ENCODE assay signal across 18 cellular contexts in the genomic region with DNA sequence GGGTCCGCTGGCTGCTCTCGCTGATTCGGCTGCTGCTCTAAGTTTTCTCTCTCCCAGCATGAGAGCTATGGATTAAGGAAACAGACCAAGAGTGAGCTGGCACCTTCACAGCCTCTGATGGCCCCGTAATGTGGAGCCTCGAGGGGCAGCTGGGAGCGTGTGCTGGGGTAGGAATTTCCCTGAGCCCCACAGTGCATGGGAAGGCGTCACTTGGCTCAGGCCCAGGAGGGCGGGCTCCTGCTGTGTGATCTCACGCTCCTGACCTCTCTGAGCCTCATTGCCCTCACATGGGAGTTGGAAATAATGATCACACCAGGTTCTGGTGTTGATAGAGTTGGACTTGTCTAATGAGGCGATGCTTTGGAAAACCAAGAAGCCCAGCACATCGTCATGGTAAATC.
DNase-seq lines count a peak whose midpoint lies in the region; ATAC-seq lines count a peak whose summit lies in the region.
"Had no signal": no experiment of that assay in that cellular context is flagged by ENCODE, and none has a peak within 500 bp of the region (broad histone marks: within the 10 kb centered on the region; RNA-seq: fewer than 3 reads in every experiment).

No MANE protein-coding gene starts in this region.

- H3K9me3 Mint-ChIP-seq in stimulated activated naive CD8-positive, alpha-beta T cell treated with anti-CD3 and anti-CD28 coated beads, Interleukin-15, amount 100 ng/mL, for 72 hours = peaks cover 0 to 4% of the 10 kb centered on the region in 2 donors
- no peaks in the 10 kb centered on the region for H3K9me3 Mint-ChIP-seq in activated T-helper 17 cell treated with anti-CD3 and anti-CD28 coated beads, Interleukin-2, amount 50 U/mL, for 72 hours

- H3K36me3 Mint-ChIP-seq in activated T-helper 17 cell treated with anti-CD3 and anti-CD28 coated beads, Interleukin-2, amount 50 U/mL, for 72 hours (ENCODE audit: low read depth) = peaks cover 8% of the 10 kb centered on the region

- no peak overlapping the region for H3K27ac Mint-ChIP-seq in stimulated activated naive CD8-positive, alpha-beta T cell treated with anti-CD3 and anti-CD28 coated beads, Interleukin-15, amount 100 ng/mL, for 72 hours
- H3K27ac Mint-ChIP-seq in activated T-helper 17 cell treated with anti-CD3 and anti-CD28 coated beads, Interleukin-2, amount 50 U/mL, for 72 hours = peak overlapping the region; percentile 75
- H3K27ac Mint-ChIP-seq: B cell had no signal

- peak overlapping the region in 1 of 2 donors; percentile 36 for H3K4me3 Mint-ChIP-seq in stimulated activated naive CD8-positive, alpha-beta T cell treated with anti-CD3 and anti-CD28 coated beads, Interleukin-15, amount 100 ng/mL, for 72 hours
- H3K4me3 Mint-ChIP-seq in activated T-helper 17 cell treated with anti-CD3 and anti-CD28 coated beads, Interleukin-2, amount 50 U/mL, for 72 hours = no peak overlapping the region
- H3K4me3 Mint-ChIP-seq: B cell had no signal

- ATAC-seq in stimulated activated naive CD8-positive, alpha-beta T cell treated with anti-CD3 and anti-CD28 coated beads, Interleukin-15, Interleukin-2, amounts not matched to agents 100 U/mL and 50 U/mL, for 24 hours = peak; percentile 44
- no peak for ATAC-seq in stimulated activated naive CD8-positive, alpha-beta T cell treated with anti-CD3 and anti-CD28 coated beads, Interleukin-15, amount 100 ng/mL, for 72 hours
- no peak for ATAC-seq in activated T-helper 17 cell treated with anti-CD3 and anti-CD28 coated beads, Interleukin-2, amount 50 U/mL, for 72 hours (replicated peaks)
- no peak for ATAC-seq in activated CD4-positive, CD25-positive, alpha-beta regulatory T cell treated with anti-CD3 and anti-CD28 coated beads, Interleukin-2, amount 50 U/mL, for 24 hours
- ATAC-seq: Right ventricle myocardium inferior had no signal

- H3K4me1 Mint-ChIP-seq in stimulated activated naive CD8-positive, alpha-beta T cell treated with anti-CD3 and anti-CD28 coated beads, Interleukin-15, amount 100 ng/mL, for 72 hours = peaks cover 97% of the 10 kb centered on the region
- H3K4me1 Mint-ChIP-seq in activated T-helper 17 cell treated with anti-CD3 and anti-CD28 coated beads, Interleukin-2, amount 50 U/mL, for 72 hours = peaks cover 63% of the 10 kb centered on the region
- H3K4me1 Mint-ChIP-seq: B cell had no signal

- peak; percentile 44 for DNase-seq in stimulated activated naive CD8-positive, alpha-beta T cell treated with anti-CD3 and anti-CD28 coated beads, Interleukin-15, Interleukin-2, amounts not matched to agents 100 U/mL and 50 U/mL, for 24 hours
- DNase-seq in stimulated activated naive CD8-positive, alpha-beta T cell treated with anti-CD3 and anti-CD28 coated beads, Interleukin-15, amount 100 ng/mL, for 72 hours = no peak
- DNase-seq in glomerular visceral epithelial cell (ENCODE audit: extremely low spot score) (peak; percentile 31), NCI-H2227 treated with DMSO at 0.1 percent for 48 hours (lab: John Stamatoyannopoulos, UW) (no peak)
- DNase-seq in activated effector memory CD4-positive, alpha-beta T cell treated with anti-CD3 and anti-CD28 coated beads, Interleukin-2, amount 50 U/mL, for 16 hours = no peak
- DNase-seq: CD4-positive, CD25-positive, alpha-beta regulatory T cell; DMS79; NCI-H1105; NCI-H146; NCI-H2029; NCI-H226; NCI-H524 treated with DMSO at 0.1 percent for 48 hours; NCI-H82; Peyer's patch had no signal

- no peaks in the 10 kb centered on the region for H3K27me3 Mint-ChIP-seq in stimulated activated naive CD8-positive, alpha-beta T cell treated with anti-CD3 and anti-CD28 coated beads, Interleukin-15, amount 100 ng/mL, for 72 hours
- H3K27me3 Mint-ChIP-seq in activated T-helper 17 cell treated with anti-CD3 and anti-CD28 coated beads, Interleukin-2, amount 50 U/mL, for 72 hours = no peaks in the 10 kb centered on the region

Comparison
In these comparisons a context has a peak if more than half of its experiments do, and no peak if none do; other contexts are left out.
1. DNase-seq: peak in stimulated activated naive CD8-positive, alpha-beta T cell treated with anti-CD3 and anti-CD28 coated beads, Interleukin-15, Interleukin-2, amounts not matched to agents 100 U/mL and 50 U/mL, for 24 hours (single experiment) and glomerular visceral epithelial cell (single experiment); none in stimulated activated naive CD8-positive, alpha-beta T cell treated with anti-CD3 and anti-CD28 coated beads, Interleukin-15, amount 100 ng/mL, for 72 hours (0 of 2), NCI-H2227 treated with DMSO at 0.1 percent for 48 hours (single experiment) and activated effector memory CD4-positive, alpha-beta T cell treated with anti-CD3 and anti-CD28 coated beads, Interleukin-2, amount 50 U/mL, for 16 hours (single experiment).